1 cellular context compared by ENCODE assay signal in genomic region chr2:152406119-152406835, GRCh38.
TF ChIP-seq lines count a peak whose summit lies in the region.

No MANE protein-coding gene starts in this region.

TF ChIP-seq in GM12878, 131 proteins besides CTCF, POLR2A, EP300 and RAD21 (continued from another document):
- TF ChIP-seq, protein P1, sequence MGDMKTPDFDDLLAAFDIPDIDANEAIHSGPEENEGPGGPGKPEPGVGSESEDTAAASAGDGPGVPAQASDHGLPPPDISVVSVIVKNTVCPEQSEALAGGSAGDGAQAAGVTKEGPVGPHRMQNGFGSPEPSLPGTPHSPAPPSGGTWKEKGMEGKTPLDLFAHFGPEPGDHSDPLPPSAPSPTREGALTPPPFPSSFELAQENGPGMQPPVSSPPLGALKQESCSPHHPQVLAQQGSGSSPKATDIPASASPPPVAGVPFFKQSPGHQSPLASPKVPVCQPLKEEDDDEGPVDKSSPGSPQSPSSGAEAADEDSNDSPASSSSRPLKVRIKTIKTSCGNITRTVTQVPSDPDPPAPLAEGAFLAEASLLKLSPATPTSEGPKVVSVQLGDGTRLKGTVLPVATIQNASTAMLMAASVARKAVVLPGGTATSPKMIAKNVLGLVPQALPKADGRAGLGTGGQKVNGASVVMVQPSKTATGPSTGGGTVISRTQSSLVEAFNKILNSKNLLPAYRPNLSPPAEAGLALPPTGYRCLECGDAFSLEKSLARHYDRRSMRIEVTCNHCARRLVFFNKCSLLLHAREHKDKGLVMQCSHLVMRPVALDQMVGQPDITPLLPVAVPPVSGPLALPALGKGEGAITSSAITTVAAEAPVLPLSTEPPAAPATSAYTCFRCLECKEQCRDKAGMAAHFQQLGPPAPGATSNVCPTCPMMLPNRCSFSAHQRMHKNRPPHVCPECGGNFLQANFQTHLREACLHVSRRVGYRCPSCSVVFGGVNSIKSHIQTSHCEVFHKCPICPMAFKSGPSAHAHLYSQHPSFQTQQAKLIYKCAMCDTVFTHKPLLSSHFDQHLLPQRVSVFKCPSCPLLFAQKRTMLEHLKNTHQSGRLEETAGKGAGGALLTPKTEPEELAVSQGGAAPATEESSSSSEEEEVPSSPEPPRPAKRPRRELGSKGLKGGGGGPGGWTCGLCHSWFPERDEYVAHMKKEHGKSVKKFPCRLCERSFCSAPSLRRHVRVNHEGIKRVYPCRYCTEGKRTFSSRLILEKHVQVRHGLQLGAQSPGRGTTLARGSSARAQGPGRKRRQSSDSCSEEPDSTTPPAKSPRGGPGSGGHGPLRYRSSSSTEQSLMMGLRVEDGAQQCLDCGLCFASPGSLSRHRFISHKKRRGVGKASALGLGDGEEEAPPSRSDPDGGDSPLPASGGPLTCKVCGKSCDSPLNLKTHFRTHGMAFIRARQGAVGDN (IDR thresholded peaks at IDR 0.05): peak; percentile 40; the same call in 1 of the 2 replicates
- TF ChIP-seq ASH2L (IDR thresholded peaks at IDR 0.05; ENCODE audit: borderline replicate concordance, low read depth) (no peak), RAD51 (IDR thresholded peaks at IDR 0.05) (0 out of 2 replicates have a peak, but pooled peaks have one; percentile 15), MEF2A (IDR thresholded peaks at IDR 0.05; ENCODE audit: insufficient read depth, low read depth, low read length) (0 out of 2 replicates have a peak, but pooled peaks have one; percentile 39), PKNOX1 (IDR thresholded peaks at IDR 0.05) (no peak), NBN (IDR thresholded peaks at IDR 0.05) (peak; percentile 25; the same call in 1 of the 2 replicates), JUNB (IDR thresholded peaks at IDR 0.05) (peak; percentile 11; the same call in 1 of the 2 replicates), NFIC (IDR thresholded peaks at IDR 0.05; ENCODE audit: low read depth, low read length) (peak; percentile 14; the same call in 1 of the 2 replicates), ZNF217 (IDR thresholded peaks at IDR 0.05) (peak; percentile 84), ZBTB33 (IDR thresholded peaks at IDR 0.05) (no peak), ZNF24 (IDR thresholded peaks at IDR 0.05) (peak; percentile 24; the same call in 1 of the 2 replicates), IKZF2 (IDR thresholded peaks at IDR 0.05) (peak in 1 of 2 experiments; percentile 48; a peak in 2 of 4 replicates), MTA2 (IDR thresholded peaks at IDR 0.05; ENCODE audit: low read depth) (0 out of 2 replicates have a peak, but pooled peaks have one; percentile 9), KDM1A (IDR thresholded peaks at IDR 0.05; ENCODE audit: borderline replicate concordance) (no peak), ATF7 (IDR thresholded peaks at IDR 0.05; ENCODE audit: low read depth) (peak; percentile 15; the same call in 1 of the 2 replicates), PAX8 (IDR thresholded peaks at IDR 0.05) (peak; percentile 36; the same call in 1 of the 2 replicates)
